7 cellular contexts compared by ENCODE assay signal in the genomic region with DNA sequence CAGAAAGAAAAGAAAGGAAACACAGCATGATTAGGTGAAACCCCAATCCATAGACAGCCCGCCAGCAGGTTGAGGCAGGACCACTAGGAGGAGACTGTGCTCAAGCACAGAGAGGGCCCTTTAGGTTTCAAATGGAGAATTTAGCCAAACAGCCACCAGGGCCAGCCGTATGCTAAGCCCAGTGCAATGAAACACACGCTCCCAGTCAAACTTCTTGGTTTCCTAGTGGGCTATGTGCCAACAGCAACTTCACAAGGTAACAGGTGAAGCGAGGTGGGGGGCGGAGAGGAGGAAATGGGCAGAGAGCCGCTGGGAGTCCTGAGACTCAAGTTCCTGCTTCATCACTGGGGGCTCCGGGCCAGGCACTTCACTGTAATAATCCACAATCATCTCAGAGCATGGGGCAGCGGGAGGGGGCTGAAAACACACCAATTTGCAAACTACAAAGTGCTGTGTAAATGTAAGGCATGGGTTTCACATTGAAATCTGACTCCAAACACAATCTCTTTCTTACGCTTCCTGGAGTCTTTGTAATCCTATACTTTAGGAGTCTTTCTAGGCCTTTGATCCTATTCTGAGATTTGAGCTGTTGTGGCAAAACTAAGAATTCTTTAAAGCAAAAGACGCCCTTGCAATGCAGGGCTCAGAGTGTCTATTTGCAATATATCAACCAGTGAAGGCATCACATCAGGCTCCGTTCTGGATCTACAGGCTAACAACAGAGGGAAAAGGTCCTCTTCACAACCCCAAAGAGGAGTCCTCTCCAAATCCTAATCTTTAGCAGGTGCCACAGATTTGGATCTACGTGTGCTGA.
DNase-seq lines count a peak whose midpoint lies in the region; ATAC-seq, FAIRE-seq and TF ChIP-seq lines count a peak whose summit lies in the region.

No MANE protein-coding gene starts in this region.

- H3K4me3 ChIP-seq in astrocyte of the cerebellum (ENCODE audit: low read depth, low read length) (no peak overlapping the region), kidney (ENCODE audit: low read length in 2 of 2) (peak overlapping the region in 1 of 2 donors; percentile 15)

- DNase-seq in NCI-H1092 (lab: John Stamatoyannopoulos, UW) (peak; percentile 41), T1000 (lab: John Stamatoyannopoulos, UW) (peak; percentile 3), astrocyte of the cerebellum (ENCODE audit: low read depth) (no peak), kidney (peak; percentile 87)
- DNase-seq in stimulated activated CD8-positive, alpha-beta memory T cell treated with anti-CD3 and anti-CD28 coated beads, Interleukin-15, amount 100 ng/mL, for 48 hours (ENCODE audit: low read depth in 2 of 2) = peak; percentile 42 to 44

- ATAC-seq in GM18499 (IDR thresholded peaks at IDR 0.05; ENCODE audit: insufficient read depth, unreplicated experiment) = peak; percentile 50
- peak; percentile 85 for ATAC-seq in HG02588 (IDR thresholded peaks at IDR 0.05; ENCODE audit: unreplicated experiment)

- intact Hi-C loops in kidney (cut with DNase I) = loop anchor here (10.0 kb wide), 1 partner anchor 118 kb away; no protein-coding TSS in a partner anchor

- H3K4me1 ChIP-seq in kidney (ENCODE audit: control insufficient read depth in 1 of 2, insufficient read depth in 1 of 2, low read depth in 1 of 2, low read length in 2 of 2) = peaks cover 5 to 12% of the 10 kb centered on the region in 2 donors

- H3K36me3 ChIP-seq in kidney (ENCODE audit: control insufficient read depth in 1 of 2, insufficient read depth in 2 of 2, low read length in 2 of 2) = no peaks in the 10 kb centered on the region

- TF ChIP-seq CTCF in astrocyte of the cerebellum (IDR thresholded peaks at IDR 0.05; ENCODE audit: low read depth, low read length, missing control alignments) (peak; percentile 78), kidney (IDR thresholded peaks at IDR 0.05; ENCODE audit: borderline replicate concordance, extremely low read depth, insufficient read depth) (peak; percentile 75)

- H3K9ac ChIP-seq in kidney (ENCODE audit: low read length in 2 of 2) = peak overlapping the region in 1 of 2 donors; percentile 7

- FAIRE-seq in kidney (lab: Jason Lieb, UNC) = no peak

- H3K27ac ChIP-seq in kidney (ENCODE audit: low read depth in 2 of 2, low read length in 2 of 2) = peak overlapping the region; percentile 2 to 8

- H3K9me3 ChIP-seq in kidney (ENCODE audit: control insufficient read depth in 1 of 2, low read length in 2 of 2) = no peaks in the 10 kb centered on the region

- in situ Hi-C loops in astrocyte of the cerebellum (cut with HindIII; ENCODE audit: low sequenced_read_pairs) = loop anchor here (25.0 kb wide), 1 partner anchor 231 kb away; no protein-coding TSS in a partner anchor
